In genomic region chr1:85320371-85321131, GRCh38 we compare ENCODE assay signal across 12 cellular contexts. TPM values are rescaled to one million over a fixed set of nuclear protein-coding genes. Genes with fewer than 3 reads are reported as not detected.
DNase-seq lines count a peak whose midpoint lies in the region; ATAC-seq and TF ChIP-seq lines count a peak whose summit lies in the region.
"Had no signal": no experiment of that assay in that cellular context is flagged by ENCODE, and none has a peak within 500 bp of the region (broad histone marks: within the 10 kb centered on the region; RNA-seq: fewer than 3 reads in every experiment).

No MANE protein-coding gene starts in this region.

- H3K4me3 Mint-ChIP-seq in HFFc6 (peak overlapping the region; percentile 74), endodermal cell (no peak overlapping the region)

- H3K4me1 Mint-ChIP-seq in HFFc6 (ENCODE audit: low read depth) (peaks cover 97% of the 10 kb centered on the region), endodermal cell (peaks cover 20% of the 10 kb centered on the region)

- peaks cover 24% of the 10 kb centered on the region for H3K27me3 Mint-ChIP-seq in HFFc6 (ENCODE audit: insufficient read depth)
- H3K27me3 Mint-ChIP-seq in endodermal cell (ENCODE audit: insufficient read depth): no peaks in the 10 kb centered on the region

- H3K4me3 ChIP-seq in adipocyte (ENCODE audit: low read length) (no peak overlapping the region), endodermal cell (ENCODE audit: low read length) (no peak overlapping the region)

- peak overlapping the region; percentile 93 for H3K27ac Mint-ChIP-seq in HFFc6
- no peak overlapping the region for H3K27ac Mint-ChIP-seq in endodermal cell

- H3K9me3 Mint-ChIP-seq in HFFc6: no peaks in the 10 kb centered on the region
- H3K9me3 Mint-ChIP-seq in endodermal cell: no peaks in the 10 kb centered on the region

- H3K36me3 Mint-ChIP-seq in HFFc6 (ENCODE audit: low read depth): peaks cover 80% of the 10 kb centered on the region
- no peaks in the 10 kb centered on the region for H3K36me3 Mint-ChIP-seq in endodermal cell (ENCODE audit: low read depth)

- peak overlapping the region; percentile 74 for H3K9ac ChIP-seq in adipocyte (ENCODE audit: low read length)
- no peak overlapping the region for H3K9ac ChIP-seq in endodermal cell (ENCODE audit: extremely low read depth, low read length, poor library complexity, severe bottlenecking)

- WGBS in endodermal cell (ENCODE audit: insufficient coverage in 1 of 2, insufficient read length in 1 of 2), 2 experiments: 95 to 100% methylated on average over 2 of the region's 2 CpGs

- H3K27me3 ChIP-seq in adipocyte (replicated peaks; ENCODE audit: control insufficient read depth, insufficient read depth, low read length) (no peaks in the 10 kb centered on the region), foreskin keratinocyte (no peaks in the 10 kb centered on the region), endodermal cell (ENCODE audit: control insufficient read depth, insufficient read depth, low read length, poor library complexity, severe bottlenecking) (no peaks in the 10 kb centered on the region)

- DNase-seq in A172 (ENCODE audit: low spot score) (peak; percentile 55), HFFc6 (peak; percentile 67), adipocyte (ENCODE audit: low read depth) (peak; percentile 58), foreskin keratinocyte (peak; percentile 50 to 88), cerebellar nuclear complex (lab: John Stamatoyannopoulos, UW) (no peak), endodermal cell (no peak), DMS114 treated with DMSO at 0.1 percent for 48 hours (lab: John Stamatoyannopoulos, UW; ENCODE audit: unreplicated experiment) (no peak)
- DNase-seq: foreskin melanocyte; NCI-H2081; occipital lobe; stimulated activated CD4-positive, alpha-beta T cell treated with anti-CD3 and anti-CD28 coated beads, Interleukin-4, amount 100 ng/mL, for 24 hours had no signal

- H3K4me1 ChIP-seq in adipocyte (ENCODE audit: control insufficient read depth, insufficient read depth, low read length) (peaks cover 40% of the 10 kb centered on the region), foreskin keratinocyte (peaks cover 60% of the 10 kb centered on the region), endodermal cell (ENCODE audit: control insufficient read depth, insufficient read depth, low read length) (peaks cover 2% of the 10 kb centered on the region)

- H3K36me3 ChIP-seq in adipocyte (ENCODE audit: control insufficient read depth, insufficient read depth, low read length, severe bottlenecking) (peaks cover 30% of the 10 kb centered on the region), endodermal cell (ENCODE audit: control insufficient read depth, insufficient read depth, low read length) (no peaks in the 10 kb centered on the region)

- H3K9me3 ChIP-seq in adipocyte (ENCODE audit: control insufficient read depth, low read length) (no peaks in the 10 kb centered on the region), endodermal cell (ENCODE audit: control insufficient read depth, low read length) (no peaks in the 10 kb centered on the region)

- H3K27ac ChIP-seq in foreskin keratinocyte (peak overlapping the region; percentile 89), endodermal cell (ENCODE audit: low read depth, low read length) (no peak overlapping the region)

- ATAC-seq in foreskin keratinocyte: peak; percentile 51
- ATAC-seq in HG03378 (IDR thresholded peaks at IDR 0.05; ENCODE audit: unreplicated experiment): no peak

- no peak for TF ChIP-seq CTCF in HFFc6 (IDR thresholded peaks at IDR 0.05)
- no peak for TF ChIP-seq CTCF in foreskin keratinocyte (conservative IDR thresholded peaks at IDR 0.05)
- TF ChIP-seq CTCF in endodermal cell (conservative IDR thresholded peaks at IDR 0.05): no peak

RNA-seq across cellular contexts. Expression of gene BCL10, which starts 44.1 kb away (rescaled TPM):
- total RNA-seq in A172 (2014; rRNA removed; shearing (Covaris generic)): 14.5 and 15.1 TPM in 2 replicates
- total RNA-seq in HFFc6 (2021; fragmentation: NEBNext Ultra II Directional; extraction: Animal tissue kit (Norgen Biotek cat#: 25700)): 10 to 100 TPM; 33.4 to 45.6 (median 39.2) TPM
- 49.4 and 52.0 TPM in 2 replicates for total RNA-seq in foreskin keratinocyte
- polyA plus RNA-seq in foreskin keratinocyte: 21.1 and 21.4 TPM in 2 replicates
- 10 to 100 TPM; 21.3 to 22.6 TPM for total RNA-seq in endodermal cell
- 14.9 TPM for polyA plus RNA-seq in endodermal cell (2013, experiment 1 of 2)
- 17.3 TPM for polyA plus RNA-seq in endodermal cell (2013, experiment 2 of 2)

Comparison
In these comparisons a context has a peak if more than half of its experiments do, and no peak if none do; other contexts are left out.
1. DNase-seq: peak in A172 (single experiment), HFFc6 (single experiment), adipocyte (single experiment) and foreskin keratinocyte (2 of 2); none in cerebellar nuclear complex (0 of 2), endodermal cell (single experiment) and DMS114 treated with DMSO at 0.1 percent for 48 hours (single experiment).